In the genomic region with DNA sequence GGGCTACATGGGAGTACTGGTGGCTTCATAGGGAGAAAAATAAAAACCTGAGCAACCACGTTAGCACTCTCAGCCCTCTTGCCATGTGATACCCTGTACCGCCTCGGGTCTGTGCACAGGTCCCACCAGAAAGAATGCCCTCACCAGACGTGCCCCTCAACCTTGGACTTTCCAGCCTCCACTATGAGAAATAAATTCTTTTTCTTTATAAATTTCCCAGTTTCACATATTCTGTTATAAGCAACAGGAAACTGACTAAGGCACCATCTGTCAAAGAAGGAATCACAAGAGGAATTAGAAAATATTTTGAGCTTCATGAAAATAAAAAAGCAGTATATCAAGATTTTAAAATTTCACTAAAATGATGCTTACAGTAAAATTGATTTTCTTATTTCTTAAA, we compare ENCODE assay signal across 30 cellular contexts.
"Had no signal": no experiment of that assay in that cellular context is flagged by ENCODE, and none has a peak within 500 bp of the region (broad histone marks: within the 10 kb centered on the region; RNA-seq: fewer than 3 reads in every experiment).

No MANE protein-coding gene starts in this region.

- H3K9me3 Mint-ChIP-seq: activated CD4-positive, alpha-beta T cell treated with anti-CD3 and anti-CD28 coated beads, Interleukin-2, amount 10 ng/mL, durations not matched to agents 7 days and 5 days; activated naive CD4-positive, alpha-beta T cell treated with anti-CD3 and anti-CD28 coated beads, Interleukin-2, amount 10 ng/mL, durations not matched to agents 7 days and 5 days; activated naive CD8-positive, alpha-beta T cell treated with anti-CD3 and anti-CD28 coated beads, Interleukin-2, amount 10 ng/mL, durations not matched to agents 7 days and 5 days; effector memory CD8-positive, alpha-beta T cell; WTC11 had no signal

- H3K4me3 Mint-ChIP-seq: activated CD4-positive, alpha-beta memory T cell treated with anti-CD3 and anti-CD28 coated beads, Interleukin-2, amount 10 ng/mL, durations not matched to agents 7 days and 5 days; activated CD4-positive, alpha-beta T cell treated with anti-CD3 and anti-CD28 coated beads, Interleukin-2, amount 10 ng/mL, durations not matched to agents 7 days and 5 days; activated naive CD4-positive, alpha-beta T cell treated with anti-CD3 and anti-CD28 coated beads, Interleukin-2, amount 10 ng/mL, durations not matched to agents 7 days and 5 days; activated naive CD8-positive, alpha-beta T cell treated with anti-CD3 and anti-CD28 coated beads, Interleukin-2, amount 10 ng/mL, durations not matched to agents 7 days and 5 days; activated T-cell treated with anti-CD3 and anti-CD28 coated beads, Interleukin-2, amount 50 U/mL, for 24 hours; activated T-cell treated with anti-CD3 and anti-CD28 coated beads, Interleukin-2, amount 50 U/mL, for 72 hours; brain; dendritic cell treated with granulocyte-macrophage colony-stimulating factor and Interleukin-4, amounts not matched to agents 40 ng/mL and 50 ng/mL, for 4 days; effector memory CD8-positive, alpha-beta T cell; WTC11 had no signal

- H3K36me3 Mint-ChIP-seq: activated naive CD4-positive, alpha-beta T cell treated with anti-CD3 and anti-CD28 coated beads, Interleukin-2, amount 10 ng/mL, durations not matched to agents 7 days and 5 days; activated naive CD4-positive, alpha-beta T cell treated with anti-CD3 and anti-CD28 coated beads, Interleukin-2, amount 50 U/mL, for 72 hours; activated naive CD8-positive, alpha-beta T cell treated with anti-CD3 and anti-CD28 coated beads, Interleukin-2, amount 10 ng/mL, durations not matched to agents 7 days and 5 days; brain; WTC11 had no signal

- DNase-seq: activated CD4-positive, alpha-beta memory T cell treated with anti-CD3 and anti-CD28 coated beads, Interleukin-2, amount 10 ng/mL, durations not matched to agents 7 days and 5 days; activated CD4-positive, alpha-beta T cell treated with anti-CD3 and anti-CD28 coated beads for 1 hour; activated CD4-positive, alpha-beta T cell treated with anti-CD3 and anti-CD28 coated beads for 4 hours; activated CD4-positive, alpha-beta T cell treated with anti-CD3 and anti-CD28 coated beads, Interleukin-2, amount 10 ng/mL, durations not matched to agents 7 days and 5 days; activated CD4-positive, alpha-beta T cell treated with anti-CD3 and anti-CD28 coated beads, Interleukin-2, amount 50 U/mL, for 4 hours; activated CD8-positive, alpha-beta memory T cell treated with anti-CD3 and anti-CD28 coated beads, Interleukin-2, amount 50 U/mL, for 48 hours; activated gamma-delta T cell; activated naive CD4-positive, alpha-beta T cell; activated naive CD4-positive, alpha-beta T cell treated with anti-CD3 and anti-CD28 coated beads, Interleukin-2, amount 10 ng/mL, durations not matched to agents 7 days and 5 days; activated naive CD8-positive, alpha-beta T cell treated with anti-CD3 and anti-CD28 coated beads, Interleukin-2, amount 10 ng/mL, durations not matched to agents 7 days and 5 days; activated T-cell treated with anti-CD3 and anti-CD28 coated beads for 4 hours; activated T-cell treated with anti-CD3 and anti-CD28 coated beads, Interleukin-2, amount 50 U/mL, for 24 hours; activated T-cell treated with anti-CD3 and anti-CD28 coated beads, Interleukin-2, amount 50 U/mL, for 72 hours; central memory CD4-positive, alpha-beta T cell; cerebellar nuclear complex; effector CD4-positive, alpha-beta T cell; effector memory CD8-positive, alpha-beta T cell; gastrocnemius medialis; glutamatergic neuron; heart left ventricle; T-helper 2 cell had no signal

- H3K27ac Mint-ChIP-seq: activated CD4-positive, alpha-beta memory T cell treated with anti-CD3 and anti-CD28 coated beads, Interleukin-2, amount 10 ng/mL, durations not matched to agents 7 days and 5 days; activated CD4-positive, alpha-beta T cell treated with anti-CD3 and anti-CD28 coated beads, Interleukin-2, amount 10 ng/mL, durations not matched to agents 7 days and 5 days; activated naive CD4-positive, alpha-beta T cell treated with anti-CD3 and anti-CD28 coated beads, Interleukin-2, amount 10 ng/mL, durations not matched to agents 7 days and 5 days; activated naive CD4-positive, alpha-beta T cell treated with anti-CD3 and anti-CD28 coated beads, Interleukin-2, amount 50 U/mL, for 72 hours; activated naive CD8-positive, alpha-beta T cell treated with anti-CD3 and anti-CD28 coated beads, Interleukin-2, amount 10 ng/mL, durations not matched to agents 7 days and 5 days; activated T-cell treated with anti-CD3 and anti-CD28 coated beads, Interleukin-2, amount 50 U/mL, for 24 hours; activated T-cell treated with anti-CD3 and anti-CD28 coated beads, Interleukin-2, amount 50 U/mL, for 72 hours; brain; dendritic cell treated with granulocyte-macrophage colony-stimulating factor and Interleukin-4, amounts not matched to agents 40 ng/mL and 50 ng/mL, for 4 days; effector memory CD8-positive, alpha-beta T cell; WTC11 had no signal

- H3K4me1 Mint-ChIP-seq: activated CD4-positive, alpha-beta memory T cell treated with anti-CD3 and anti-CD28 coated beads, Interleukin-2, amount 10 ng/mL, durations not matched to agents 7 days and 5 days; activated CD4-positive, alpha-beta T cell treated with anti-CD3 and anti-CD28 coated beads, Interleukin-2, amount 10 ng/mL, durations not matched to agents 7 days and 5 days; activated naive CD4-positive, alpha-beta T cell treated with anti-CD3 and anti-CD28 coated beads, Interleukin-2, amount 10 ng/mL, durations not matched to agents 7 days and 5 days; activated naive CD8-positive, alpha-beta T cell treated with anti-CD3 and anti-CD28 coated beads, Interleukin-2, amount 10 ng/mL, durations not matched to agents 7 days and 5 days; WTC11 had no signal

- ATAC-seq: activated naive CD4-positive, alpha-beta T cell treated with anti-CD3 and anti-CD28 coated beads, Interleukin-2, amount 50 U/mL, for 72 hours; activated T-cell treated with anti-CD3 and anti-CD28 coated beads, Interleukin-2, amount 50 U/mL, for 72 hours; effector memory CD8-positive, alpha-beta T cell; esophagus mucosa; foreskin keratinocyte; gastrocnemius medialis; heart left ventricle; WTC11 had no signal

- H3K27me3 Mint-ChIP-seq: activated CD4-positive, alpha-beta memory T cell treated with anti-CD3 and anti-CD28 coated beads, Interleukin-2, amount 10 ng/mL, durations not matched to agents 7 days and 5 days; activated CD4-positive, alpha-beta T cell treated with anti-CD3 and anti-CD28 coated beads, Interleukin-2, amount 10 ng/mL, durations not matched to agents 7 days and 5 days; activated naive CD4-positive, alpha-beta T cell treated with anti-CD3 and anti-CD28 coated beads, Interleukin-2, amount 10 ng/mL, durations not matched to agents 7 days and 5 days; activated naive CD8-positive, alpha-beta T cell treated with anti-CD3 and anti-CD28 coated beads, Interleukin-2, amount 10 ng/mL, durations not matched to agents 7 days and 5 days; activated T-cell treated with anti-CD3 and anti-CD28 coated beads, Interleukin-2, amount 50 U/mL, for 24 hours; effector memory CD8-positive, alpha-beta T cell had no signal

- H3K27ac ChIP-seq: breast epithelium, cardiac muscle cell, coronary artery, foreskin keratinocyte, gastrocnemius medialis, heart left ventricle had no signal
